ENCODE assay signal across 26 cellular contexts in the genomic region with DNA sequence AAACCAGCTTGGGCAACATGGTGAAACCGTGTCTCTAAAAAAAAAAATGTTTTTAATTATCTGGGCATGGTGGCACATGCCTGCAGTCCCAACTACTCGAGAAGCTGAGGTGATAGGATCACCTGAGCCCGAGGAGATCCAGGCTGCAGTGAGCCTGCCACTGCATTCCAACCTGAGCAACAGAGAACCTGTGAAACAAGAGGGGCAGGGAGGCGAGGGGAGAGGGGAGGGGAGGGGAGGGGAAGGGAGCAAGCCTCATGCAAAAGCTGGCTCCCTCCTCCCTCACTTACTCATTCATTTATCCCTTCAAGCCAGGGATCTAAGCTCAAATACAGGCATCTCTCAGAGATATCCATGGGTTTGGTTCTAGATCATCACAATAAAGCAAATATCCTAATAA.
"Had no signal": no experiment of that assay in that cellular context is flagged by ENCODE, and none has a peak within 500 bp of the region (broad histone marks: within the 10 kb centered on the region; RNA-seq: fewer than 3 reads in every experiment).

No MANE protein-coding gene starts in this region.

- H3K4me1 ChIP-seq: foreskin keratinocyte, lower lobe of right lung, spleen, testis had no signal

- H3K27me3 ChIP-seq: dorsolateral prefrontal cortex, esophagus muscularis mucosa, gastroesophageal sphincter, heart left ventricle, ovary, testis, tibial artery had no signal

- H3K9me3 ChIP-seq: esophagus muscularis mucosa, gastroesophageal sphincter, heart left ventricle, lower lobe of right lung, ovary, psoas muscle, spleen, testis, tibial artery had no signal

- H3K36me3 ChIP-seq: esophagus muscularis mucosa, gastroesophageal sphincter, heart left ventricle, lower lobe of right lung, ovary, spleen, tibial artery had no signal

- ATAC-seq: foreskin keratinocyte; gastroesophageal sphincter; heart left ventricle; left ventricle myocardium superior; lower lobe of right lung; natural killer cell; psoas muscle; right cardiac atrium; stimulated activated memory B cell treated with anti-CD40 and anti-IgM and Interleukin-4, amounts not matched to agents 10 μg/mL and 1 μg/mL and 100 μg/mL, for 72 hours; stimulated activated naive CD8-positive, alpha-beta T cell treated with anti-CD3 and anti-CD28 coated beads, Interleukin-15, Interleukin-2, amounts not matched to agents 100 U/mL and 50 U/mL, for 24 hours had no signal

- H3K27ac ChIP-seq: dorsolateral prefrontal cortex, esophagus muscularis mucosa, foreskin keratinocyte, gastroesophageal sphincter, heart left ventricle, lower lobe of right lung, ovary, psoas muscle, skin epidermis, spleen, testis, tibial artery had no signal

- FAIRE-seq: colon, keratinocyte, urothelium cell line had no signal

- DNase-seq: dorsolateral prefrontal cortex; effector CD4-positive, alpha-beta T cell; foreskin keratinocyte; heart left ventricle; hippocampal formation; left ventricle myocardium superior; lower lobe of right lung; natural killer cell; occipital lobe; ovary; posterior cingulate gyrus; psoas muscle; right cardiac atrium; spleen; stimulated activated CD4-positive, alpha-beta T cell treated with anti-CD3 and anti-CD28 coated beads, Interleukin-4, amount 100 ng/mL, for 4 hours; stimulated activated naive CD8-positive, alpha-beta T cell treated with anti-CD3 and anti-CD28 coated beads, Interleukin-15, Interleukin-2, amounts not matched to agents 100 U/mL and 50 U/mL, for 24 hours; substantia nigra; testis; tibial artery had no signal

- H3K4me3 ChIP-seq: dorsolateral prefrontal cortex, esophagus muscularis mucosa, gastroesophageal sphincter, heart left ventricle, lower lobe of right lung, ovary, psoas muscle, skin epidermis, spleen, testis, tibial artery had no signal
